ENCODE assay signal across 8 cellular contexts in the genomic region with DNA sequence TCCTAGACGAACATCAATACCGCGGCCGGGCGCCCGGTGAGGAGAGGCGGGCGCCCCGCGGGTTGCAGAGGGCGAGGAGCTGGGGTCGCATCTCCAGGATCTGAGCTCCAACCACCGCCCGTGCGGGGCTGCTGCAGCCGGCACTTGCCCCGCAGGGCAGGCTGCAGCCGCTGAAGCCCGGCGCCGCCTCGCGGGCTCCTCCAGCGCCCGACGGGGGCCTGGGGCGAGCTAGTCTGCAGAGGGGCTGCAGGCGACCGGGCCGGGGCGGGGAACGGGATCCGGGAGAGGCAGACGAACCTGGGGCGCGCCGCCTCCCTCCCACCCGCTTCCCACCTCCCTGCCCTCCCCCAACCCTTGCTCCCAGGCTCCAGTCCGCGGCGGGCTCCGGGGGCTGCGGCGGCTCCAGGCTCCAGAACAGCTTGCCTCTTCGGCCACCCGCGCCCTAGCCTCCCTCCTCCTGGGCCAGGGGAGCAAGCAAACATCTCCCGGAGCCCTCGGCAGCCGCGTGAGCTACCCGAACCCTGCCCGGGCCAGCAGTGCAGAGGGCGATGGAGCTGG. TPM values are rescaled to one million over a fixed set of nuclear protein-coding genes. Genes with fewer than 3 reads are reported as not detected.
DNase-seq lines count a peak whose midpoint lies in the region; ATAC-seq and TF ChIP-seq lines count a peak whose summit lies in the region.

No MANE protein-coding gene starts in this region.

- no peak for ATAC-seq in HG02884 (IDR thresholded peaks at IDR 0.05; ENCODE audit: unreplicated experiment)
- no peak for ATAC-seq in GM19328 (IDR thresholded peaks at IDR 0.05; ENCODE audit: unreplicated experiment)

- H3K56ac ChIP-seq in mesendoderm (ENCODE audit: low read length), result peak overlapping the region; percentile 99

- H3K4ac ChIP-seq in mesendoderm (ENCODE audit: low read depth, low read length), result peak overlapping the region; percentile 83

- H3K4me2 ChIP-seq in mesendoderm (ENCODE audit: low read length), result peak overlapping the region; percentile 97

- H3K27me3 Mint-ChIP-seq in IgD-negative memory B cell, result peaks cover 30% of the 10 kb centered on the region

- H3K36me3 ChIP-seq in ectodermal cell (ENCODE audit: control insufficient read depth, insufficient read depth, low read length) (no peaks in the 10 kb centered on the region), mesendoderm (ENCODE audit: control insufficient read depth, insufficient read depth, low read length) (no peaks in the 10 kb centered on the region)

- H3K79me2 ChIP-seq in mesendoderm (ENCODE audit: control insufficient read depth, insufficient read depth, low read length), result peaks cover 50% of the 10 kb centered on the region

- H4K5ac ChIP-seq in mesendoderm (ENCODE audit: low read length), result no peak overlapping the region

- DNase-seq in AG09309 (ENCODE audit: low read depth), result no peak
- DNase-seq in mesendoderm, result peak; percentile 71
- no peak for DNase-seq in SW480 (ENCODE audit: low spot score)
- DNase-seq in cerebellar nuclear complex (lab: John Stamatoyannopoulos, UW), result no peak

- H3K27ac ChIP-seq in ectodermal cell (ENCODE audit: insufficient read depth, low read depth, low read length, poor library complexity, severe bottlenecking) (no peak overlapping the region), mesendoderm (ENCODE audit: low read depth, low read length) (peak overlapping the region; percentile 63)

- H3K27ac Mint-ChIP-seq in IgD-negative memory B cell, result peak overlapping the region in 1 of 3 donors; percentile 57

- H3K9me3 Mint-ChIP-seq in IgD-negative memory B cell, result peaks cover 0 to 6% (median 2%) of the 10 kb centered on the region in 3 donors

- H3K4me1 ChIP-seq in ectodermal cell (ENCODE audit: control insufficient read depth, insufficient read depth, low read length) (peaks cover 18% of the 10 kb centered on the region), mesendoderm (ENCODE audit: control insufficient read depth, low read depth, low read length) (peaks cover 12% of the 10 kb centered on the region)

- H3K4me3 ChIP-seq in AG09309 (ENCODE audit: control insufficient read depth, low read depth, low read length), result peak overlapping the region; percentile 65
- H3K4me3 ChIP-seq in ectodermal cell (ENCODE audit: insufficient read depth, low read depth, low read length), result peak overlapping the region; percentile 79
- peak overlapping the region; percentile 92 for H3K4me3 ChIP-seq in mesendoderm (ENCODE audit: low read length)

- peaks cover 69% of the 10 kb centered on the region for H3K27me3 ChIP-seq in ectodermal cell (ENCODE audit: control insufficient read depth, insufficient read depth, low read length, poor library complexity, severe bottlenecking)
- H3K27me3 ChIP-seq in mesendoderm (ENCODE audit: insufficient read depth, low read length, poor library complexity), result no peaks in the 10 kb centered on the region

- H2BK5ac ChIP-seq in mesendoderm (ENCODE audit: low read length), result peak overlapping the region; percentile 86

- H3K36me3 Mint-ChIP-seq in IgD-negative memory B cell, result no peaks in the 10 kb centered on the region

- WGBS in ectodermal cell, 2 experiments, result 0% methylated on average over 54 of the region's 54 CpGs
- no CpG with 5 or more reads among the region's 54 CpGs for WGBS in mesendoderm (ENCODE audit: extremely low coverage, insufficient coverage, low lambda C conversion rate)

- H3K4me1 Mint-ChIP-seq in IgD-negative memory B cell, result peaks cover 20 to 28% (median 25%) of the 10 kb centered on the region in 3 donors

- no peak overlapping the region for H2AK5ac ChIP-seq in mesendoderm (ENCODE audit: low read length)

- H2BK120ac ChIP-seq in mesendoderm (ENCODE audit: low read depth, low read length), result peak overlapping the region; percentile 47

- peaks cover 11% of the 10 kb centered on the region for H3K79me1 ChIP-seq in mesendoderm (ENCODE audit: low read length)

- peak overlapping the region; percentile 99 for H3K9ac ChIP-seq in mesendoderm (ENCODE audit: low read length)

- H3K9me3 ChIP-seq in ectodermal cell (ENCODE audit: control insufficient read depth, low read length), result no peaks in the 10 kb centered on the region

- H3K18ac ChIP-seq in mesendoderm (ENCODE audit: low read length), result peak overlapping the region; percentile 89

- no peak for TF ChIP-seq CTCF in AG09309 (IDR thresholded peaks at IDR 0.05; ENCODE audit: control insufficient read depth, insufficient read depth, low read depth, low read length, missing control alignments)

- no peak overlapping the region for H4K8ac ChIP-seq in mesendoderm (ENCODE audit: low read depth, low read length)

- peak overlapping the region; percentile 97 for H3K23ac ChIP-seq in mesendoderm (ENCODE audit: low read length)

- no peak overlapping the region for H2BK15ac ChIP-seq in mesendoderm (replicated peaks; ENCODE audit: low read depth)

- peak overlapping the region; percentile 88 to 95 (median 92) for H3K4me3 Mint-ChIP-seq in IgD-negative memory B cell

RNA-seq across cellular contexts. Expression of a gene that starts 0.9 kb away (rescaled TPM):
- polyA plus RNA-seq in IgD-negative memory B cell, result not detected
- polyA plus RNA-seq in ectodermal cell (2013, experiment 1 of 4), result 83.1 TPM
- 123 TPM for polyA plus RNA-seq in ectodermal cell (2013, experiment 2 of 4)
- polyA plus RNA-seq in ectodermal cell (2013, experiment 3 of 4), result 83.5 TPM
- 85.9 TPM for polyA plus RNA-seq in ectodermal cell (2013, experiment 4 of 4)
- polyA plus RNA-seq in mesendoderm (2013, experiment 1 of 2), result 32.1 TPM
- 25.8 TPM for polyA plus RNA-seq in mesendoderm (2013, experiment 2 of 2)
